In the genomic region with DNA sequence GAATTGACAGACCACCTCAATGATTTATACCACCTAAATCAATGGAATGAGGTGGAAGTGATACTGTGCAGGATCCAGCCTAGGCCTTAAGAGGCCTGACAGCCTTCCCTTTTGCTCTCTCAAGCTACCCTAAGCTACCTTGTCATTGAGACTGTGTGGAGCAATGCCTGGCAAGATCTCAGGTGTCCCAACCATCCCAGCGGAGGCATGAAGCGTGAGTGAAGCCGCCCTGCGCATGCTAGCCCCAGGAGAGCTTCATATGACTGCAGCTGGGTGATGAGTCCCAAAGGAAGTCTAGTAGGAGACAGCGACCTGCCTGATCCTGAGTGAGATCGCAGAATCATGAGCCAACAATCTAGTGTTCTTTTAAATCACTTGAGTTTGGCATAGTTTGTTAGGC, we compare ENCODE assay signal across 26 cellular contexts.
"Had no signal": no experiment of that assay in that cellular context is flagged by ENCODE, and none has a peak within 500 bp of the region (broad histone marks: within the 10 kb centered on the region; RNA-seq: fewer than 3 reads in every experiment).

No MANE protein-coding gene starts in this region.

- H3K4me3 ChIP-seq: dorsolateral prefrontal cortex, heart right ventricle, left ventricle myocardium inferior, lung, right atrium auricular region, sigmoid colon, skin epidermis, stomach, thoracic aorta, vagina had no signal

- H3K27ac Mint-ChIP-seq: naive B cell, nephron progenitor cell had no signal

- DNase-seq: cortex of kidney; dorsolateral prefrontal cortex; effector CD8-positive, alpha-beta T cell; heart right ventricle; hypothalamus; islet precursor cell; left ventricle myocardium inferior; mesenchymal stem cell; midbrain; naive B cell; nephron progenitor cell; posterior cingulate gyrus; sigmoid colon; stimulated activated CD4-positive, alpha-beta T cell treated with anti-CD3 and anti-CD28 coated beads, Interleukin-2, amount 100 ng/mL, for 24 hours; stimulated activated CD4-positive, alpha-beta T cell treated with anti-CD3 and anti-CD28 coated beads, Interleukin-4, amount 100 ng/mL, for 4 hours; stimulated activated naive CD4-positive, alpha-beta T cell; stomach; substantia nigra; trophoblast cell had no signal

- H3K36me3 Mint-ChIP-seq: naive B cell had no signal

- ATAC-seq: heart right ventricle had no signal

- H3K9me3 ChIP-seq: heart right ventricle, left ventricle myocardium inferior, neutrophil, right atrium auricular region, sigmoid colon, stomach, thoracic aorta, vagina had no signal

- H3K36me3 ChIP-seq: heart right ventricle, left ventricle myocardium inferior, neutrophil, right atrium auricular region, sigmoid colon, stomach, thoracic aorta, vagina had no signal

- H3K27me3 Mint-ChIP-seq: naive B cell had no signal

- H3K9me3 Mint-ChIP-seq: naive B cell, nephron progenitor cell had no signal

- FAIRE-seq: frontal cortex had no signal

- H3K4me3 Mint-ChIP-seq: naive B cell, nephron progenitor cell had no signal

- H3K4me1 Mint-ChIP-seq: naive B cell, nephron progenitor cell had no signal

- H3K27me3 ChIP-seq: dorsolateral prefrontal cortex, heart right ventricle, neutrophil, right atrium auricular region, sigmoid colon, stomach, vagina had no signal

- H3K4me1 ChIP-seq: heart right ventricle, right atrium auricular region, sigmoid colon, stomach, vagina had no signal

- H3K27ac ChIP-seq: heart right ventricle, left ventricle myocardium inferior, neutrophil, right atrium auricular region, sigmoid colon, skin epidermis, stomach, thoracic aorta, vagina had no signal
